Comparison of ENCODE assay signal across 12 cellular contexts in the genomic region with DNA sequence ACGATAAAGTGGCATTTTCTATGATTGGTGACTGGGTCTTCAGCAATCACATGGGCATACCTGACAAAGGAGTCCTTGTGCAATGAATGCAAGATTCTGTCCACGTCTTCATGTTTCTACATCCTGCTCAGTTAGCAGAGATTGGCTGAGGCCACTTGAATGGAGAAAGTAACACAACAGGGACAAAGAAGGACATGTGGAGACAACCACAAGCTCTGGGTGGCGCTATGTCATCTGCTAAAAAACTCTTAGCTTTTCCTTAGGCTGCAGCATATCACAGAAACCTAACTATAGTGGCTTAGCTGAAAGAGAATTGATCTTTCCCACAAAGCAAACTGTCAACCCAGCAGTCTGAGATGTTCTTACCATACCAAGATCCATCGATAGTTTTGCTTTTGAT.
DNase-seq lines count a peak whose midpoint lies in the region; ATAC-seq and TF ChIP-seq lines count a peak whose summit lies in the region.
"Had no signal": no experiment of that assay in that cellular context is flagged by ENCODE, and none has a peak within 500 bp of the region (broad histone marks: within the 10 kb centered on the region; RNA-seq: fewer than 3 reads in every experiment).

No MANE protein-coding gene starts in this region.

- no peaks in the 10 kb centered on the region for H3K4me1 ChIP-seq in Panc1 (ENCODE audit: control insufficient read depth, insufficient read depth, low read length)
- no peaks in the 10 kb centered on the region for H3K4me1 ChIP-seq in left ventricle myocardium inferior

- no peaks in the 10 kb centered on the region for H3K36me3 Mint-ChIP-seq in activated CD4-positive, alpha-beta memory T cell treated with anti-CD3 and anti-CD28 coated beads, Interleukin-2, amount 10 ng/mL, durations not matched to agents 7 days and 5 days (ENCODE audit: low read depth)
- H3K36me3 Mint-ChIP-seq: activated naive CD4-positive, alpha-beta T cell treated with anti-CD3 and anti-CD28 coated beads, Interleukin-2, amount 50 U/mL, for 72 hours had no signal

- H3K27ac ChIP-seq in 22Rv1 = no peak overlapping the region
- H3K27ac ChIP-seq in Panc1 (ENCODE audit: low read length) = no peak overlapping the region
- no peak overlapping the region for H3K27ac ChIP-seq in left ventricle myocardium inferior (replicated peaks)
- H3K27ac ChIP-seq: SK-N-MC, skin epidermis had no signal

- no peaks in the 10 kb centered on the region for H3K9me3 Mint-ChIP-seq in activated CD4-positive, alpha-beta memory T cell treated with anti-CD3 and anti-CD28 coated beads, Interleukin-2, amount 10 ng/mL, durations not matched to agents 7 days and 5 days
- H3K9me3 Mint-ChIP-seq: activated naive CD4-positive, alpha-beta T cell treated with anti-CD3 and anti-CD28 coated beads, Interleukin-2, amount 50 U/mL, for 72 hours; CD4-positive, alpha-beta T cell had no signal

- ATAC-seq in Panc1 = no peak
- no peak for ATAC-seq in HG02610 (IDR thresholded peaks at IDR 0.05; ENCODE audit: unreplicated experiment)
- ATAC-seq in HG02642 (IDR thresholded peaks at IDR 0.05; ENCODE audit: poor library complexity, unreplicated experiment) = no peak
- ATAC-seq: activated naive CD4-positive, alpha-beta T cell treated with anti-CD3 and anti-CD28 coated beads, Interleukin-2, amount 50 U/mL, for 72 hours had no signal

- H3K9me3 ChIP-seq in Panc1 (ENCODE audit: control insufficient read depth, insufficient read depth, low read depth, low read length) (no peaks in the 10 kb centered on the region), left ventricle myocardium inferior (replicated peaks) (no peaks in the 10 kb centered on the region)

- intact Hi-C loops in Panc1 (cut with micrococcal nuclease; ENCODE audit: unreplicated experiment) (no loop called here), left ventricle myocardium inferior (cut with micrococcal nuclease) (no loop called here)

- TF ChIP-seq CTCF in 22Rv1 (IDR thresholded peaks at IDR 0.05) (peak; percentile 57), Panc1 (IDR thresholded peaks at IDR 0.05) (peak; percentile 28; the same call in 1 of the 2 replicates), left ventricle myocardium inferior (IDR thresholded peaks at IDR 0.05; ENCODE audit: borderline replicate concordance) (no peak)

- no peaks in the 10 kb centered on the region for H3K27me3 Mint-ChIP-seq in activated CD4-positive, alpha-beta memory T cell treated with anti-CD3 and anti-CD28 coated beads, Interleukin-2, amount 10 ng/mL, durations not matched to agents 7 days and 5 days
- H3K27me3 Mint-ChIP-seq: CD4-positive, alpha-beta T cell had no signal

- H3K27ac Mint-ChIP-seq in activated CD4-positive, alpha-beta memory T cell treated with anti-CD3 and anti-CD28 coated beads, Interleukin-2, amount 10 ng/mL, durations not matched to agents 7 days and 5 days = no peak overlapping the region
- H3K27ac Mint-ChIP-seq: activated naive CD4-positive, alpha-beta T cell treated with anti-CD3 and anti-CD28 coated beads, Interleukin-2, amount 50 U/mL, for 72 hours; CD4-positive, alpha-beta T cell had no signal

- H3K4me1 Mint-ChIP-seq in activated CD4-positive, alpha-beta memory T cell treated with anti-CD3 and anti-CD28 coated beads, Interleukin-2, amount 10 ng/mL, durations not matched to agents 7 days and 5 days = no peaks in the 10 kb centered on the region

- peak; percentile 1 for DNase-seq in Jurkat, Clone E6-1 (ENCODE audit: low read depth, low spot score)
- DNase-seq in Panc1 (ENCODE audit: low read depth, low spot score) (no peak), globus pallidus (ENCODE audit: low spot score) (peak; percentile 79), left ventricle myocardium inferior (no peak)
- no peak for DNase-seq in activated CD4-positive, alpha-beta memory T cell treated with anti-CD3 and anti-CD28 coated beads, Interleukin-2, amount 10 ng/mL, durations not matched to agents 7 days and 5 days
- DNase-seq: CD4-positive, alpha-beta T cell had no signal

- H3K36me3 ChIP-seq in Panc1 (ENCODE audit: control insufficient read depth, insufficient read depth, low read length) = no peaks in the 10 kb centered on the region
- H3K36me3 ChIP-seq in left ventricle myocardium inferior = no peaks in the 10 kb centered on the region

- no peak overlapping the region for H3K4me3 ChIP-seq in Jurkat, Clone E6-1 (ENCODE audit: low read length)
- H3K4me3 ChIP-seq in Panc1 (ENCODE audit: low read depth in 2 of 2, low read length in 2 of 2) (no peak overlapping the region), left ventricle myocardium inferior (no peak overlapping the region)
- H3K4me3 ChIP-seq: SK-N-MC, skin epidermis had no signal

- CTCF ChIA-PET in Panc1 (lab: Charles Lee) = no interaction called here
- CTCF ChIA-PET in activated CD4-positive, alpha-beta memory T cell treated with anti-CD3 and anti-CD28 coated beads, Interleukin-2, amount 10 ng/mL, durations not matched to agents 7 days and 5 days (lab: Charles Lee) = no interaction called here

- H3K27me3 ChIP-seq in Panc1 (ENCODE audit: control insufficient read depth, insufficient read depth, low read length) (no peaks in the 10 kb centered on the region), left ventricle myocardium inferior (ENCODE audit: low read depth) (no peaks in the 10 kb centered on the region)

- BruUV-seq in Panc1 (replicated peaks; lab: Mats Ljungman, UMichigan) = no TSS peak

- POLR2A ChIA-PET in Panc1 (lab: Charles Lee) = no interaction called here
- POLR2A ChIA-PET in activated CD4-positive, alpha-beta memory T cell treated with anti-CD3 and anti-CD28 coated beads, Interleukin-2, amount 10 ng/mL, durations not matched to agents 7 days and 5 days (lab: Charles Lee) = no interaction called here

- no peak overlapping the region for H3K4me3 Mint-ChIP-seq in activated CD4-positive, alpha-beta memory T cell treated with anti-CD3 and anti-CD28 coated beads, Interleukin-2, amount 10 ng/mL, durations not matched to agents 7 days and 5 days
- H3K4me3 Mint-ChIP-seq: CD4-positive, alpha-beta T cell had no signal

- in situ Hi-C loops in Panc1 (cut with HindIII; ENCODE audit: low pct_unique_long_range_greater_than_20kb, low sequenced_read_pairs) = no loop called here

Comparison
In these comparisons a context has a peak if more than half of its experiments do, and no peak if none do; other contexts are left out.
1. DNase-seq: peak in Jurkat, Clone E6-1 (single experiment) and globus pallidus (single experiment); none in Panc1 (single experiment), left ventricle myocardium inferior (single experiment) and activated CD4-positive, alpha-beta memory T cell treated with anti-CD3 and anti-CD28 coated beads, Interleukin-2, amount 10 ng/mL, durations not matched to agents 7 days and 5 days (single experiment).